3 cellular contexts compared by ENCODE assay signal in genomic region chr12:127373572-127373971, GRCh38.
"Had no signal": no experiment of that assay in that cellular context is flagged by ENCODE, and none has a peak within 500 bp of the region (broad histone marks: within the 10 kb centered on the region; RNA-seq: fewer than 3 reads in every experiment).

No MANE protein-coding gene starts in this region.

- DNase-seq: GDM1, GF-D8 had no signal

- H3K4me3 ChIP-seq: GM12878 had no signal
